ENCODE assay signal across 20 cellular contexts in the genomic region with DNA sequence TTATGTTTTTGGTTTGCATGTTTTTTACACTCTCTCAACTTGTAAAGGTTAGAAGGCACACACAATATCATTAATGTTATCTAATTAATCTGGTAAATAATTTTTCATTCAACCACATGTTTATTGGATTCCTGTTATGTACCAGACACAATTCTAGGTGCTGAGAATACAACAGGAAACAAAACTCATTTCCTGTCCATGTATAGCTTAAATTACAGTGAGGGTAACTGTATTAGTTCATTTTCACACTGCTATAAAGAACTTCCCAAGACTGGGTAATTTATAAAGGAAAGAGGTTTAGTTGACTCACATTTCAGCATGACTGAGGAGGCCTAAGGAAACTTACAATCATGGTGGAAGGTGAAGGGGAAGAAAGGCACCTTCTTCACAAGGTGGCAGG.
A peak's percentile ranks its signal among the peaks of the same experiment; 100 is the strongest.
DNase-seq lines count a peak whose midpoint lies in the region; ATAC-seq, FAIRE-seq and TF ChIP-seq lines count a peak whose summit lies in the region.
"Had no signal": no experiment of that assay in that cellular context is flagged by ENCODE, and none has a peak within 500 bp of the region (broad histone marks: within the 10 kb centered on the region; RNA-seq: fewer than 3 reads in every experiment).

No MANE protein-coding gene starts in this region.

- H3K36me3 ChIP-seq in small intestine (ENCODE audit: control insufficient read depth in 2 of 2, insufficient read depth in 2 of 2, low read length in 2 of 2) (no peaks in the 10 kb centered on the region), body of pancreas (replicated peaks in 1 of 2; ENCODE audit: insufficient read depth in 1 of 2, low read depth in 2 of 2) (no peaks in the 10 kb centered on the region)
- H3K36me3 ChIP-seq: BLaER1, HAP-1 had no signal

- ATAC-seq in activated CD8-positive, alpha-beta T cell treated with anti-CD3 and anti-CD28 coated beads, Interleukin-2, amount 10 ng/mL, durations not matched to agents 7 days and 5 days = no peak
- no peak for ATAC-seq in activated CD8-positive, alpha-beta T cell treated with anti-CD3 and anti-CD28 coated beads for 36 hours
- no peak for ATAC-seq in central memory CD8-positive, alpha-beta T cell (replicated peaks; ENCODE audit: extremely low read depth, poor library complexity, severe bottlenecking)
- ATAC-seq in body of pancreas (no peak), GM21528 (IDR thresholded peaks at IDR 0.05; ENCODE audit: low FRiP score, unreplicated experiment) (no peak), GM18909 (IDR thresholded peaks at IDR 0.05; ENCODE audit: poor library complexity, unreplicated experiment) (no peak)

- H3K27me3 ChIP-seq in small intestine (ENCODE audit: control insufficient read depth in 2 of 2, insufficient read depth in 2 of 2, low read length in 2 of 2) = no peaks in the 10 kb centered on the region
- no peaks in the 10 kb centered on the region for H3K27me3 ChIP-seq in body of pancreas
- H3K27me3 ChIP-seq: BLaER1 had no signal

- peaks cover 12% of the 10 kb centered on the region for H3K27me3 Mint-ChIP-seq in activated CD8-positive, alpha-beta T cell treated with anti-CD3 and anti-CD28 coated beads, Interleukin-2, amount 10 ng/mL, durations not matched to agents 7 days and 5 days (ENCODE audit: low read depth)
- H3K27me3 Mint-ChIP-seq in activated CD8-positive, alpha-beta T cell treated with anti-CD3 and anti-CD28 coated beads for 36 hours = peaks cover 2% of the 10 kb centered on the region
- no peaks in the 10 kb centered on the region for H3K27me3 Mint-ChIP-seq in central memory CD8-positive, alpha-beta T cell
- peaks cover 0 to 2% (median 0%) of the 10 kb centered on the region in 3 donors for H3K27me3 Mint-ChIP-seq in immature natural killer cell (ENCODE audit: low read depth in 3 of 3)
- H3K27me3 Mint-ChIP-seq: CD4-positive, alpha-beta memory T cell had no signal

- intact Hi-C loops in activated CD8-positive, alpha-beta T cell treated with anti-CD3 and anti-CD28 coated beads for 36 hours (cut with micrococcal nuclease) = no loop called here
- intact Hi-C loops in body of pancreas (cut with DNase I) = no loop called here

- FAIRE-seq in small intestine (lab: Jason Lieb, UNC) = no peak
- FAIRE-seq: HTR-8/SVneo had no signal

- no peak overlapping the region for H3K4me3 Mint-ChIP-seq in activated CD8-positive, alpha-beta T cell treated with anti-CD3 and anti-CD28 coated beads, Interleukin-2, amount 10 ng/mL, durations not matched to agents 7 days and 5 days
- no peak overlapping the region for H3K4me3 Mint-ChIP-seq in activated CD8-positive, alpha-beta T cell treated with anti-CD3 and anti-CD28 coated beads for 36 hours
- H3K4me3 Mint-ChIP-seq in central memory CD8-positive, alpha-beta T cell = no peak overlapping the region
- H3K4me3 Mint-ChIP-seq in immature natural killer cell = peak overlapping the region in 3 of 5 donors; percentile 39 to 60 (median 51)
- H3K4me3 Mint-ChIP-seq: CD14-positive monocyte had no signal

- CTCF ChIA-PET in activated CD8-positive, alpha-beta T cell treated with anti-CD3 and anti-CD28 coated beads, Interleukin-2, amount 10 ng/mL, durations not matched to agents 7 days and 5 days (lab: Charles Lee) = interaction anchor here (1.3 to 1.8 kb wide), 2 partner anchors 20 to 217 kb away, joined by 3 to 5 read pairs; no protein-coding TSS in a partner anchor
- CTCF ChIA-PET in activated CD8-positive, alpha-beta T cell treated with anti-CD3 and anti-CD28 coated beads for 36 hours (lab: Charles Lee) = interaction anchor here (3.5 kb wide), 1 partner anchor 20 kb away, joined by 14 read pairs; no protein-coding TSS in a partner anchor

- DNase-seq in activated CD8-positive, alpha-beta T cell treated with anti-CD3 and anti-CD28 coated beads, Interleukin-2, amount 10 ng/mL, durations not matched to agents 7 days and 5 days = no peak
- DNase-seq in activated CD8-positive, alpha-beta T cell treated with anti-CD3 and anti-CD28 coated beads for 36 hours = no peak
- no peak for DNase-seq in central memory CD8-positive, alpha-beta T cell (ENCODE audit: low spot score in 2 of 2)
- DNase-seq in immature natural killer cell (no peak), small intestine (peak; percentile 7), body of pancreas (no peak)
- DNase-seq: CD4-positive, alpha-beta memory T cell; DMS153; DMS79; GF-D8; GM23248; IMR-90 had no signal

- peak overlapping the region; percentile 39 for H3K27ac Mint-ChIP-seq in activated CD8-positive, alpha-beta T cell treated with anti-CD3 and anti-CD28 coated beads, Interleukin-2, amount 10 ng/mL, durations not matched to agents 7 days and 5 days
- no peak overlapping the region for H3K27ac Mint-ChIP-seq in activated CD8-positive, alpha-beta T cell treated with anti-CD3 and anti-CD28 coated beads for 36 hours
- peak overlapping the region; percentile 7 for H3K27ac Mint-ChIP-seq in central memory CD8-positive, alpha-beta T cell (ENCODE audit: low read depth)
- peak overlapping the region in 4 of 6 donors; percentile 21 to 78 (median 69) for H3K27ac Mint-ChIP-seq in immature natural killer cell
- H3K27ac Mint-ChIP-seq: CD14-positive monocyte had no signal

- no peaks in the 10 kb centered on the region for H3K9me3 ChIP-seq in small intestine (ENCODE audit: control insufficient read depth, low read depth)
- H3K9me3 ChIP-seq in body of pancreas = no peaks in the 10 kb centered on the region
- H3K9me3 ChIP-seq: HAP-1 had no signal

- POLR2A ChIA-PET in activated CD8-positive, alpha-beta T cell treated with anti-CD3 and anti-CD28 coated beads, Interleukin-2, amount 10 ng/mL, durations not matched to agents 7 days and 5 days (lab: Charles Lee) = no interaction called here
- POLR2A ChIA-PET in activated CD8-positive, alpha-beta T cell treated with anti-CD3 and anti-CD28 coated beads for 36 hours (lab: Charles Lee) = interaction anchor here (0.9 kb wide), 1 partner anchor 33 kb away, joined by 3 read pairs; no protein-coding TSS in a partner anchor

- TF ChIP-seq CTCF in activated CD8-positive, alpha-beta T cell treated with anti-CD3 and anti-CD28 coated beads for 36 hours (IDR thresholded peaks at IDR 0.05) = no peak
- TF ChIP-seq CTCF in body of pancreas (IDR thresholded peaks at IDR 0.05) = no peak

- H3K4me3 ChIP-seq in small intestine (ENCODE audit: low read depth in 1 of 2, low read length in 2 of 2) (no peak overlapping the region), body of pancreas (no peak overlapping the region)
- H3K4me3 ChIP-seq: BLaER1, GM23248, HAP-1 had no signal

- H3K9me3 Mint-ChIP-seq in activated CD8-positive, alpha-beta T cell treated with anti-CD3 and anti-CD28 coated beads, Interleukin-2, amount 10 ng/mL, durations not matched to agents 7 days and 5 days (ENCODE audit: insufficient read depth) = no peaks in the 10 kb centered on the region
- no peaks in the 10 kb centered on the region for H3K9me3 Mint-ChIP-seq in activated CD8-positive, alpha-beta T cell treated with anti-CD3 and anti-CD28 coated beads for 36 hours
- no peaks in the 10 kb centered on the region for H3K9me3 Mint-ChIP-seq in central memory CD8-positive, alpha-beta T cell
- H3K9me3 Mint-ChIP-seq in immature natural killer cell = no peaks in the 10 kb centered on the region
- H3K9me3 Mint-ChIP-seq: CD14-positive monocyte; CD4-positive, alpha-beta memory T cell had no signal

- H3K27ac ChIP-seq in small intestine (ENCODE audit: low read depth in 1 of 2, low read length in 1 of 2) (no peak overlapping the region), body of pancreas (no peak overlapping the region)
- H3K27ac ChIP-seq: 22Rv1, BLaER1, GM23248, HL-60 had no signal

- no peak for TF ChIP-seq POLR2A in body of pancreas (IDR thresholded peaks at IDR 0.05)

- H3K4me1 ChIP-seq in small intestine (ENCODE audit: control insufficient read depth in 2 of 2, insufficient read depth in 1 of 2, low read depth in 1 of 2, low read length in 1 of 2) = no peaks in the 10 kb centered on the region
- peaks cover 5% of the 10 kb centered on the region for H3K4me1 ChIP-seq in body of pancreas
- H3K4me1 ChIP-seq: BLaER1, HAP-1 had no signal

- H3K36me3 Mint-ChIP-seq in activated CD8-positive, alpha-beta T cell treated with anti-CD3 and anti-CD28 coated beads, Interleukin-2, amount 10 ng/mL, durations not matched to agents 7 days and 5 days (ENCODE audit: low read depth) = peaks cover 4% of the 10 kb centered on the region
- H3K36me3 Mint-ChIP-seq in activated CD8-positive, alpha-beta T cell treated with anti-CD3 and anti-CD28 coated beads for 36 hours (ENCODE audit: low read depth) = no peaks in the 10 kb centered on the region
- no peaks in the 10 kb centered on the region for H3K36me3 Mint-ChIP-seq in central memory CD8-positive, alpha-beta T cell (ENCODE audit: insufficient read depth)
- no peaks in the 10 kb centered on the region for H3K36me3 Mint-ChIP-seq in immature natural killer cell
- H3K36me3 Mint-ChIP-seq: CD14-positive monocyte; CD4-positive, alpha-beta memory T cell had no signal

- peaks cover 10% of the 10 kb centered on the region for H3K4me1 Mint-ChIP-seq in activated CD8-positive, alpha-beta T cell treated with anti-CD3 and anti-CD28 coated beads, Interleukin-2, amount 10 ng/mL, durations not matched to agents 7 days and 5 days (ENCODE audit: low read depth)
- H3K4me1 Mint-ChIP-seq in activated CD8-positive, alpha-beta T cell treated with anti-CD3 and anti-CD28 coated beads for 36 hours (ENCODE audit: low read depth) = peaks cover 6% of the 10 kb centered on the region
- H3K4me1 Mint-ChIP-seq in central memory CD8-positive, alpha-beta T cell = peaks cover 12% of the 10 kb centered on the region
- peaks cover 10 to 17% of the 10 kb centered on the region in 2 donors for H3K4me1 Mint-ChIP-seq in immature natural killer cell

Comparison
In these comparisons a context has a peak if more than half of its experiments do, and no peak if none do; other contexts are left out.
1. H3K4me3 Mint-ChIP-seq: peak in immature natural killer cell (3 of 5); none in activated CD8-positive, alpha-beta T cell treated with anti-CD3 and anti-CD28 coated beads, Interleukin-2, amount 10 ng/mL, durations not matched to agents 7 days and 5 days (single experiment), activated CD8-positive, alpha-beta T cell treated with anti-CD3 and anti-CD28 coated beads for 36 hours (single experiment) and central memory CD8-positive, alpha-beta T cell (single experiment).